Comparison of ENCODE assay signal across 9 cellular contexts in genomic region chr16:709651-710499, GRCh38. TPM values are rescaled to one million over a fixed set of nuclear protein-coding genes. Genes with fewer than 3 reads are reported as not detected.
DNase-seq lines count a peak whose midpoint lies in the region; ATAC-seq, FAIRE-seq and TF ChIP-seq lines count a peak whose summit lies in the region.
"Had no signal": no experiment of that assay in that cellular context is flagged by ENCODE, and none has a peak within 500 bp of the region (broad histone marks: within the 10 kb centered on the region; RNA-seq: fewer than 3 reads in every experiment).

No MANE protein-coding gene starts in this region.

- H3K27ac Mint-ChIP-seq in activated CD4-positive, alpha-beta T cell treated with anti-CD3 and anti-CD28 coated beads, Interleukin-2, amount 10 ng/mL, durations not matched to agents 24 days and 14 days = no peak overlapping the region

- H4K20me1 ChIP-seq in K562 (replicated peaks; ENCODE audit: control insufficient read depth, insufficient read depth, low read length) (peaks cover 20% of the 10 kb centered on the region; the same call in 1 of the 2 replicates), neural cell (ENCODE audit: insufficient read depth) (no peaks in the 10 kb centered on the region)

- H3K4me1 ChIP-seq in K562 (replicated peaks in 1 of 2; ENCODE audit: control insufficient read depth in 2 of 2, insufficient read depth in 2 of 2, low read length in 2 of 2) (peaks cover 0 to 65% of the 10 kb centered on the region in 2 experiments; a peak in 3 of 5 replicates), aorta (ENCODE audit: control insufficient read depth in 1 of 2, insufficient read depth in 2 of 2, low read length in 2 of 2) (no peaks in the 10 kb centered on the region)

- no peak for TF ChIP-seq POLR2A in K562 (conservative IDR thresholded peaks at IDR 0.05)

- TF ChIP-seq EP300 in K562 (IDR thresholded peaks at IDR 0.05; ENCODE audit: low read length) (no peak), neural cell (conservative IDR thresholded peaks at IDR 0.05; ENCODE audit: poor library complexity, severe bottlenecking) (peak; percentile 91)

- no peaks in the 10 kb centered on the region for H3K9me2 ChIP-seq in neural cell (ENCODE audit: insufficient read depth, low read length)

- H3K9me1 ChIP-seq in K562 (ENCODE audit: control insufficient read depth, insufficient read depth, low read length) = no peaks in the 10 kb centered on the region

- H3K9me3 Mint-ChIP-seq in activated CD4-positive, alpha-beta T cell treated with anti-CD3 and anti-CD28 coated beads, Interleukin-2, amount 10 ng/mL, durations not matched to agents 24 days and 14 days = no peaks in the 10 kb centered on the region

- H3K4me3 Mint-ChIP-seq in activated CD4-positive, alpha-beta T cell treated with anti-CD3 and anti-CD28 coated beads, Interleukin-2, amount 10 ng/mL, durations not matched to agents 24 days and 14 days = no peak overlapping the region

- peaks cover 5% of the 10 kb centered on the region for H3F3A ChIP-seq in neural cell (ENCODE audit: insufficient read depth, low read length, poor library complexity, severe bottlenecking)

- TF ChIP-seq RAD21 in K562 (CRISPR knock-in tag; conservative IDR thresholded peaks at IDR 0.05 in 1 of 2, IDR thresholded peaks at IDR 0.05 in 1 of 2) (no peak), neural cell (conservative IDR thresholded peaks at IDR 0.05) (peak; percentile 35)

- no peak overlapping the region for H3K27ac ChIP-seq in K562 (ENCODE audit: extremely low read depth, low read depth, low read length)
- H3K27ac ChIP-seq in neural cell (ENCODE audit: low read length) = peak overlapping the region; percentile 99
- no peak overlapping the region for H3K27ac ChIP-seq in aorta (ENCODE audit: low read depth in 1 of 2, low read length in 2 of 2)

- H2AFZ ChIP-seq in K562 (ENCODE audit: low read depth, low read length) (no peak overlapping the region), neural cell (ENCODE audit: low read depth, low read length) (no peak overlapping the region)

- peak; percentile 75 for DNase-seq in ELR (ENCODE audit: low read depth)
- peak; percentile 91 for DNase-seq in NCI-H187 treated with DMSO at 0.1 percent for 48 hours (lab: John Stamatoyannopoulos, UW)
- DNase-seq in K562 (ENCODE audit: extremely low read depth in 1 of 4, low spot score in 3 of 4) = peak; percentile 76 to 88 (median 81)
- no peak for DNase-seq in aorta
- no peak for DNase-seq in activated CD4-positive, alpha-beta T cell treated with anti-CD3 and anti-CD28 coated beads, Interleukin-2, amount 10 ng/mL, durations not matched to agents 24 days and 14 days

- 1% methylated on average over 21 of the region's 29 CpGs for WGBS in K562 (ENCODE audit: insufficient coverage, low coverage, missing lambda C conversion rate)
- 14 to 17% methylated on average over 29 of the region's 29 CpGs for WGBS in aorta, 2 donors

- intact Hi-C loops in K562 (cut with micrococcal nuclease) = loop anchor here (5.0 kb wide), 1 partner anchor 97 kb away; no protein-coding TSS in a partner anchor
- intact Hi-C loops in aorta (cut with DNase I) = loop anchor here (5.0 to 10.0 kb wide), 3 partner anchors 77 to 347 kb away; partner anchors contain the start of genes CHTF18 (in 1 of the 2), LMF1 (in 1 of the 2) and RPUSD1 (in 1 of the 2)
- intact Hi-C loops in activated CD4-positive, alpha-beta T cell treated with anti-CD3 and anti-CD28 coated beads, Interleukin-2, amount 10 ng/mL, durations not matched to agents 24 days and 14 days (cut with micrococcal nuclease) = no loop called here

- POLR2A ChIA-PET in K562 (lab: Yijun Ruan, JAX) = interaction anchor here (0.5 to 1.4 kb wide), 4 partner anchors 11 to 75 kb away, joined by 3 to 6 read pairs (median 4); partner anchors contain the start of gene ANTKMT

- ATAC-seq in K562 (peak; percentile 64), aorta (ENCODE audit: low FRiP score) (no peak), HG03439 (IDR thresholded peaks at IDR 0.05; ENCODE audit: unreplicated experiment) (no peak), HG02571 (IDR thresholded peaks at IDR 0.05; ENCODE audit: unreplicated experiment) (no peak)

- no peaks in the 10 kb centered on the region for H3K9me3 ChIP-seq in K562 (replicated peaks; ENCODE audit: control insufficient read depth, insufficient read depth, low read depth, low read length)
- H3K9me3 ChIP-seq in neural cell (ENCODE audit: low read length) = no peaks in the 10 kb centered on the region
- no peaks in the 10 kb centered on the region for H3K9me3 ChIP-seq in aorta (ENCODE audit: control insufficient read depth, low read length)

- TF ChIP-seq CTCF in K562 (IDR thresholded peaks at IDR 0.05 in 2 of 3, conservative IDR thresholded peaks at IDR 0.05 in 1 of 3; ENCODE audit: insufficient read depth in 2 of 3, low read depth in 1 of 3, low read length in 3 of 3) (no peak), neural cell (IDR thresholded peaks at IDR 0.05; ENCODE audit: poor library complexity, severe bottlenecking) (peak; percentile 17)

- H3K4me1 Mint-ChIP-seq in activated CD4-positive, alpha-beta T cell treated with anti-CD3 and anti-CD28 coated beads, Interleukin-2, amount 10 ng/mL, durations not matched to agents 24 days and 14 days = peaks cover 4% of the 10 kb centered on the region

- CTCF ChIA-PET in K562 (lab: Yijun Ruan, JAX; ENCODE audit: low intra/inter-chr PET ratio) = interaction anchor here (3.0 to 4.5 kb wide), 2 partner anchors 75 to 346 kb away, joined by 12 to 73 read pairs; no protein-coding TSS in a partner anchor

- H3K9ac ChIP-seq in K562 (ENCODE audit: insufficient read depth in 1 of 2, low read depth in 2 of 2, low read length in 2 of 2) (peak overlapping the region in 1 of 2 experiments; percentile 43; a peak in 1 of 4 replicates), neural cell (ENCODE audit: low read length) (peak overlapping the region; percentile 94)

- H3K27me3 ChIP-seq in K562 (ENCODE audit: control insufficient read depth in 2 of 2, insufficient read depth in 2 of 2, low read length in 2 of 2) (peaks cover 0 to 17% of the 10 kb centered on the region in 2 experiments; a peak in 2 of 5 replicates), neural cell (ENCODE audit: insufficient read depth, low read depth, low read length) (no peaks in the 10 kb centered on the region), aorta (ENCODE audit: control insufficient read depth in 1 of 2, insufficient read depth in 2 of 2, low read length in 1 of 2) (no peaks in the 10 kb centered on the region)

- H3K4me2 ChIP-seq in K562 (ENCODE audit: insufficient read depth, low read length) (no peak overlapping the region), neural cell (ENCODE audit: low read length) (peak overlapping the region; percentile 75)

- H3K4me3 ChIP-seq in K562 (no peak overlapping the region), neural cell (ENCODE audit: low read length) (peak overlapping the region; percentile 70), aorta (ENCODE audit: low read length in 2 of 2) (no peak overlapping the region)

- no TSS peak for BruUV-seq in K562 (replicated peaks; lab: Mats Ljungman, UMichigan)

- peaks cover 30% of the 10 kb centered on the region for H3K27me3 Mint-ChIP-seq in activated CD4-positive, alpha-beta T cell treated with anti-CD3 and anti-CD28 coated beads, Interleukin-2, amount 10 ng/mL, durations not matched to agents 24 days and 14 days

- no peaks in the 10 kb centered on the region for H3K36me3 Mint-ChIP-seq in activated CD4-positive, alpha-beta T cell treated with anti-CD3 and anti-CD28 coated beads, Interleukin-2, amount 10 ng/mL, durations not matched to agents 24 days and 14 days (ENCODE audit: low read depth)

- H3K36me3 ChIP-seq in K562 (ENCODE audit: control insufficient read depth, insufficient read depth, low read length) = no peaks in the 10 kb centered on the region
- no peaks in the 10 kb centered on the region for H3K36me3 ChIP-seq in neural cell (ENCODE audit: insufficient read depth, low read length)
- H3K36me3 ChIP-seq in aorta (ENCODE audit: control insufficient read depth in 1 of 2, insufficient read depth in 2 of 2, low read length in 1 of 2) = no peaks in the 10 kb centered on the region

- peak; percentile 81 for FAIRE-seq in K562 (lab: Jason Lieb, UNC)
- FAIRE-seq: endometrium had no signal

- H3K79me2 ChIP-seq in K562 (ENCODE audit: control insufficient read depth, insufficient read depth, low read length) = no peaks in the 10 kb centered on the region
- H3K79me2 ChIP-seq in neural cell (replicated peaks; ENCODE audit: insufficient read depth, low read length) = peaks cover 13% of the 10 kb centered on the region

- in situ Hi-C loops in K562 (cut with MboI) = loop anchor here (5.0 to 10.0 kb wide), 2 partner anchors 77 to 345 kb away; partner anchors contain the start of genes CHTF18 and RPUSD1

RNA-seq across cellular contexts. Expression of gene FBXL16, which starts 4.3 kb away (rescaled TPM):
- total RNA-seq in K562 (2011; cell fraction: chromatin; rRNA removed; ENCODE audit: low replicate concordance) = 1.6 and 5.3 TPM in 2 replicates
- 3.7 and 4.2 TPM in 2 replicates for total RNA-seq in K562 (2011; cell fraction: nucleolus; rRNA removed)
- total RNA-seq in K562 (2011; cell fraction: nucleoplasm; rRNA removed) = 2.3 and 2.7 TPM in 2 replicates
- total RNA-seq in K562 (2014; rRNA removed) (2.2 and 2.7 TPM in 2 replicates), K562 (2014; rRNA removed; fragmentation: Illumina TruSeq; extraction: Trizol) (0.54 and 1.4 TPM in 2 replicates), K562 (2015; rRNA removed; fragmentation: Illumina TruSeq; extraction: Trizol) (0.41 and 0.47 TPM in 2 replicates), K562 (2021) (6.0 and 8.2 TPM in 2 replicates), aorta (under 1 TPM; 0.16 to 0.18 TPM)
- polyA plus RNA-seq in K562 (2011; rRNA removed) (1.7 and 3.0 TPM in 2 replicates), K562 (2014; fragmentation: Illumina TruSeq; extraction: Trizol) (1.9 and 25.4 TPM in 2 replicates), K562 (2014; fragmentation: Nextera tagmentation; extraction: Ambion mirVana) (under 1 TPM; 0.21 to 0.37 TPM), K562 (2014; rRNA removed) (3.1 and 3.3 TPM in 2 replicates), neural cell (3.4 and 6.1 TPM in 2 replicates), aorta (not detected)
- polyA plus RNA-seq in K562 (2011; cell fraction: cytosol; rRNA removed) = 2.6 and 10.1 TPM in 2 replicates
- polyA plus RNA-seq in K562 (2011; cell fraction: nucleus; rRNA removed) = 5.0 and 9.1 TPM in 2 replicates
- 5.3 and 7.9 TPM in 2 replicates for polyA plus RNA-seq in K562 (2012)
- 0.57 and 0.63 TPM in 2 replicates for polyA minus RNA-seq in K562 (2011; rRNA and poly(A)+ RNA removed)
- 3.6 and 6.4 TPM in 2 replicates for polyA minus RNA-seq in K562 (2011; cell fraction: cytosol; rRNA and poly(A)+ RNA removed)
- 1.5 and 2.0 TPM in 2 replicates for polyA minus RNA-seq in K562 (2011; cell fraction: nucleus; rRNA and poly(A)+ RNA removed)
- 8.0 and 10.8 TPM in 2 replicates for polyA minus RNA-seq in neural cell
- total RNA-seq in activated CD4-positive, alpha-beta T cell treated with anti-CD3 and anti-CD28 coated beads, Interleukin-2, amount 10 ng/mL, durations not matched to agents 24 days and 14 days = 6.4 and 6.8 TPM in 2 replicates

RNA-seq across cellular contexts. Expression of gene METRN, which starts 5.0 kb away (rescaled TPM):
- 7.3 and 31.7 TPM in 2 replicates for total RNA-seq in K562 (2011; cell fraction: chromatin; rRNA removed; ENCODE audit: low replicate concordance)
- 28.0 and 30.0 TPM in 2 replicates for total RNA-seq in K562 (2011; cell fraction: nucleolus; rRNA removed)
- 19.2 and 20.2 TPM in 2 replicates for total RNA-seq in K562 (2011; cell fraction: nucleoplasm; rRNA removed)
- total RNA-seq in K562 (2014; rRNA removed) = 89.8 and 111 TPM in 2 replicates
- 1.0 and 2.0 TPM in 2 replicates for total RNA-seq in K562 (2014; rRNA removed; fragmentation: Illumina TruSeq; extraction: Trizol)
- total RNA-seq in K562 (2015; rRNA removed; fragmentation: Illumina TruSeq; extraction: Trizol) = 17.7 and 23.9 TPM in 2 replicates
- total RNA-seq in K562 (2021) = 73.5 and 79.2 TPM in 2 replicates
- polyA plus RNA-seq in K562 (2011; rRNA removed) = 15.4 and 33.4 TPM in 2 replicates
- polyA plus RNA-seq in K562 (2011; cell fraction: cytosol; rRNA removed) = 34.9 and 189 TPM in 2 replicates
- 44.8 and 72.6 TPM in 2 replicates for polyA plus RNA-seq in K562 (2011; cell fraction: nucleus; rRNA removed)
- 21.7 and 27.0 TPM in 2 replicates for polyA plus RNA-seq in K562 (2012)
- 3.0 and 8.7 TPM in 2 replicates for polyA plus RNA-seq in K562 (2014; fragmentation: Illumina TruSeq; extraction: Trizol)
- polyA plus RNA-seq in K562 (2014; fragmentation: Nextera tagmentation; extraction: Ambion mirVana) = 1 to 10 TPM in 1 of 2 experiments, under 1 TPM in 1; 0.20 to 1.2 TPM
- polyA plus RNA-seq in K562 (2014; rRNA removed) = 73.3 and 90.1 TPM in 2 replicates
- polyA minus RNA-seq in K562 (2011; rRNA and poly(A)+ RNA removed) = 1.9 and 2.5 TPM in 2 replicates
- 13.1 and 17.0 TPM in 2 replicates for polyA minus RNA-seq in K562 (2011; cell fraction: cytosol; rRNA and poly(A)+ RNA removed)
- polyA minus RNA-seq in K562 (2011; cell fraction: nucleus; rRNA and poly(A)+ RNA removed) = 14.6 and 14.7 TPM in 2 replicates
- 37.6 and 56.1 TPM in 2 replicates for polyA plus RNA-seq in neural cell
- 16.4 and 20.0 TPM in 2 replicates for polyA minus RNA-seq in neural cell
- total RNA-seq in aorta = 10 to 100 TPM; 22.7 to 26.6 TPM
- 10 to 100 TPM; 26.7 to 61.3 TPM for polyA plus RNA-seq in aorta
- 27.7 and 30.2 TPM in 2 replicates for total RNA-seq in activated CD4-positive, alpha-beta T cell treated with anti-CD3 and anti-CD28 coated beads, Interleukin-2, amount 10 ng/mL, durations not matched to agents 24 days and 14 days

RNA-seq across cellular contexts. Expression of gene ANTKMT, which starts 11.1 kb away (rescaled TPM):
- 7.6 and 54.6 TPM in 2 replicates for total RNA-seq in K562 (2011; cell fraction: chromatin; rRNA removed; ENCODE audit: low replicate concordance)
- 105 and 120 TPM in 2 replicates for total RNA-seq in K562 (2011; cell fraction: nucleolus; rRNA removed)
- total RNA-seq in K562 (2011; cell fraction: nucleoplasm; rRNA removed) = 30.9 and 33.4 TPM in 2 replicates
- total RNA-seq in K562 (2014; rRNA removed) (170 and 221 TPM in 2 replicates), K562 (2014; rRNA removed; fragmentation: Illumina TruSeq; extraction: Trizol) (2.3 and 4.3 TPM in 2 replicates), K562 (2015; rRNA removed; fragmentation: Illumina TruSeq; extraction: Trizol) (39.9 and 47.1 TPM in 2 replicates), K562 (2021) (217 and 240 TPM in 2 replicates), aorta (10 to 100 TPM; 18.6 to 25.7 TPM)
- polyA plus RNA-seq in K562 (2011; rRNA removed) (19.1 and 26.3 TPM in 2 replicates), K562 (2014; fragmentation: Illumina TruSeq; extraction: Trizol) (2.8 and 9.0 TPM in 2 replicates), K562 (2014; fragmentation: Nextera tagmentation; extraction: Ambion mirVana) (1 to 10 TPM in 1 of 2 experiments, under 1 TPM in 1; 0.58 to 2.1 TPM), K562 (2014; rRNA removed) (158 and 161 TPM in 2 replicates), neural cell (73.4 and 98.7 TPM in 2 replicates), aorta (10 to 100 TPM; 13.1 to 33.0 TPM)
- polyA plus RNA-seq in K562 (2011; cell fraction: cytosol; rRNA removed) = 53.5 and 239 TPM in 2 replicates
- polyA plus RNA-seq in K562 (2011; cell fraction: nucleus; rRNA removed) = 99.3 and 186 TPM in 2 replicates
- 31.0 and 45.4 TPM in 2 replicates for polyA plus RNA-seq in K562 (2012)
- 0.42 and 0.48 TPM in 2 replicates for polyA minus RNA-seq in K562 (2011; rRNA and poly(A)+ RNA removed)
- polyA minus RNA-seq in K562 (2011; cell fraction: cytosol; rRNA and poly(A)+ RNA removed) = 17.5 and 22.8 TPM in 2 replicates
- 37.1 and 45.1 TPM in 2 replicates for polyA minus RNA-seq in K562 (2011; cell fraction: nucleus; rRNA and poly(A)+ RNA removed)
- polyA minus RNA-seq in neural cell = 10.5 and 18.7 TPM in 2 replicates
- total RNA-seq in activated CD4-positive, alpha-beta T cell treated with anti-CD3 and anti-CD28 coated beads, Interleukin-2, amount 10 ng/mL, durations not matched to agents 24 days and 14 days = 38.5 and 56.3 TPM in 2 replicates

RNA-seq across cellular contexts. Expression of gene CCDC78, which starts 16.4 kb away (rescaled TPM):
- 12.8 and 51.1 TPM in 2 replicates for total RNA-seq in K562 (2011; cell fraction: chromatin; rRNA removed; ENCODE audit: low replicate concordance)
- 36.0 and 37.1 TPM in 2 replicates for total RNA-seq in K562 (2011; cell fraction: nucleolus; rRNA removed)
- total RNA-seq in K562 (2011; cell fraction: nucleoplasm; rRNA removed) = 14.0 and 15.0 TPM in 2 replicates
- total RNA-seq in K562 (2014; rRNA removed) (5.7 and 10.6 TPM in 2 replicates), K562 (2014; rRNA removed; fragmentation: Illumina TruSeq; extraction: Trizol) (0.57 and 0.76 TPM in 2 replicates), K562 (2015; rRNA removed; fragmentation: Illumina TruSeq; extraction: Trizol) (2.9 and 3.1 TPM in 2 replicates), K562 (2021) (13.4 and 14.4 TPM in 2 replicates), aorta (1 to 10 TPM in 1 of 2 donors, under 1 TPM in 1; 0.39 to 1.7 TPM)
- polyA plus RNA-seq in K562 (2011; rRNA removed) (3.0 and 5.9 TPM in 2 replicates), K562 (2014; fragmentation: Illumina TruSeq; extraction: Trizol) (2.6 and 2.8 TPM in 2 replicates), K562 (2014; fragmentation: Nextera tagmentation; extraction: Ambion mirVana) (under 1 TPM; 0.24 to 0.29 TPM), K562 (2014; rRNA removed) (17.7 and 20.6 TPM in 2 replicates), neural cell (8.8 and 10.7 TPM in 2 replicates), aorta (under 1 TPM in 1 of 2 donors, not detected in 1; 0.97 TPM)
- 2.5 and 5.1 TPM in 2 replicates for polyA plus RNA-seq in K562 (2011; cell fraction: cytosol; rRNA removed)
- polyA plus RNA-seq in K562 (2011; cell fraction: nucleus; rRNA removed) = 66.9 and 107 TPM in 2 replicates
- polyA plus RNA-seq in K562 (2012) = 6.2 and 9.5 TPM in 2 replicates
- polyA minus RNA-seq in K562 (2011; rRNA and poly(A)+ RNA removed) = 0.39 TPM in 2 replicates
- not detected in 2 replicates for polyA minus RNA-seq in K562 (2011; cell fraction: cytosol; rRNA and poly(A)+ RNA removed)
- polyA minus RNA-seq in K562 (2011; cell fraction: nucleus; rRNA and poly(A)+ RNA removed) = 8.8 and 8.9 TPM in 2 replicates
- polyA minus RNA-seq in neural cell = 3.6 and 5.8 TPM in 2 replicates
- total RNA-seq in activated CD4-positive, alpha-beta T cell treated with anti-CD3 and anti-CD28 coated beads, Interleukin-2, amount 10 ng/mL, durations not matched to agents 24 days and 14 days = 6.9 and 8.0 TPM in 2 replicates

RNA-seq across cellular contexts. Expression of gene HAGHL, which starts 17.0 kb away (rescaled TPM):
- total RNA-seq in K562 (2011; cell fraction: chromatin; rRNA removed; ENCODE audit: low replicate concordance) = 38.5 and 167 TPM in 2 replicates
- 219 TPM in 2 replicates for total RNA-seq in K562 (2011; cell fraction: nucleolus; rRNA removed)
- total RNA-seq in K562 (2011; cell fraction: nucleoplasm; rRNA removed) = 62.9 and 89.5 TPM in 2 replicates
- total RNA-seq in K562 (2014; rRNA removed) (58.2 and 59.0 TPM in 2 replicates), K562 (2014; rRNA removed; fragmentation: Illumina TruSeq; extraction: Trizol) (3.2 and 8.2 TPM in 2 replicates), K562 (2015; rRNA removed; fragmentation: Illumina TruSeq; extraction: Trizol) (20.7 and 22.1 TPM in 2 replicates), K562 (2021) (71.7 and 83.2 TPM in 2 replicates), aorta (1 to 10 TPM; 2.4 to 3.8 TPM)
- polyA plus RNA-seq in K562 (2011; rRNA removed) (27.0 and 41.6 TPM in 2 replicates), K562 (2014; fragmentation: Illumina TruSeq; extraction: Trizol) (7.2 and 13.6 TPM in 2 replicates), K562 (2014; fragmentation: Nextera tagmentation; extraction: Ambion mirVana) (under 1 TPM; 0.31 to 0.48 TPM), K562 (2014; rRNA removed) (69.8 and 83.4 TPM in 2 replicates), neural cell (28.3 and 37.6 TPM in 2 replicates), aorta (10 to 100 TPM in 1 of 2 donors, 1 to 10 TPM in 1; 2.8 to 22.5 TPM)
- 47.2 and 104 TPM in 2 replicates for polyA plus RNA-seq in K562 (2011; cell fraction: cytosol; rRNA removed)
- polyA plus RNA-seq in K562 (2011; cell fraction: nucleus; rRNA removed) = 438 and 737 TPM in 2 replicates
- polyA plus RNA-seq in K562 (2012) = 30.6 and 41.2 TPM in 2 replicates
- polyA minus RNA-seq in K562 (2011; rRNA and poly(A)+ RNA removed) = 1.2 and 3.7 TPM in 2 replicates
- 12.6 and 13.3 TPM in 2 replicates for polyA minus RNA-seq in K562 (2011; cell fraction: cytosol; rRNA and poly(A)+ RNA removed)
- 37.4 and 41.3 TPM in 2 replicates for polyA minus RNA-seq in K562 (2011; cell fraction: nucleus; rRNA and poly(A)+ RNA removed)
- 5.4 and 8.0 TPM in 2 replicates for polyA minus RNA-seq in neural cell
- 13.1 and 20.9 TPM in 2 replicates for total RNA-seq in activated CD4-positive, alpha-beta T cell treated with anti-CD3 and anti-CD28 coated beads, Interleukin-2, amount 10 ng/mL, durations not matched to agents 24 days and 14 days

Comparison
In these comparisons a context has a peak if more than half of its experiments do, and no peak if none do; other contexts are left out.
1. DNase-seq: peak in ELR (single experiment), NCI-H187 treated with DMSO at 0.1 percent for 48 hours (single experiment) and K562 (4 of 4); none in aorta (0 of 2) and activated CD4-positive, alpha-beta T cell treated with anti-CD3 and anti-CD28 coated beads, Interleukin-2, amount 10 ng/mL, durations not matched to agents 24 days and 14 days (single experiment).